ENCODE assay signal across 8 cellular contexts in genomic region chr1:221104596-221104995, GRCh38.
"Had no signal": no experiment of that assay in that cellular context is flagged by ENCODE, and none has a peak within 500 bp of the region (broad histone marks: within the 10 kb centered on the region; RNA-seq: fewer than 3 reads in every experiment).

No MANE protein-coding gene starts in this region.

- DNase-seq: GM23248, GOT3, H7, HFFc6, KBM-7 had no signal

- H3K27ac Mint-ChIP-seq: HFFc6 had no signal

- ATAC-seq: HCT116, HepG2 had no signal

- H3K27me3 Mint-ChIP-seq: IgD-negative memory B cell had no signal

- H3K4me3 Mint-ChIP-seq: HFFc6, IgD-negative memory B cell had no signal
